13 cellular contexts compared by ENCODE assay signal in the genomic region with DNA sequence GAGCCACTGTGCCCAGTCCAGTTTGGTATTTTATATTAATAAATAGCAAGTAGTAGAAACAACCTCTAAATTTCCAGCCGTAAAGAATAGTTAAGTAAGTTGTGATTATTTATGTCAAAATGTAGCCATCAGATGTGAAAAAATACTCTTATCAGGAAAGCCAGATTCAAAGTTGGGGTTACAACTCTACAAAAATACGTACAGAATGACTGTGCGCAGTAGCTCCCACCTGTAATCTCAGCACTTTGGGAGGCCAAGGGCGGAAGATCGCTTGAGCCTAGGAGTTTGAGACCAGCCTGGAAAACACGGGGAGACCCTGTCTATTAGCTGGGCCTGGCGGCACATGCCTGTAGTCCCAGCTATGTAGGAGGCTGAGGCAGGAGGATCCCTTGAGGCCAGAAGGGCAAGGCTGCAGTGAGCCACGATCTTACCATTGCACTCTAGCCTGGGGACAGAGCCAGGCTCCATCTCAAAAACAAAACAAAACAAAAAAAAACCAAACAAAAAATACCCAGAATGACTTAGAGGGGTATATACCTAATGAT. TPM values are rescaled to one million over a fixed set of nuclear protein-coding genes. Genes with fewer than 3 reads are reported as not detected.
DNase-seq lines count a peak whose midpoint lies in the region; ATAC-seq, FAIRE-seq and TF ChIP-seq lines count a peak whose summit lies in the region.
"Had no signal": no experiment of that assay in that cellular context is flagged by ENCODE, and none has a peak within 500 bp of the region (broad histone marks: within the 10 kb centered on the region; RNA-seq: fewer than 3 reads in every experiment).

No MANE protein-coding gene starts in this region.

- H3K9ac ChIP-seq in HUES64 (ENCODE audit: low read depth, low read length) = no peak overlapping the region
- H3K9ac ChIP-seq in GM12878 (ENCODE audit: control insufficient read depth, insufficient read depth, low read length) = no peak overlapping the region; the same call in 1 of the 2 replicates

- no peaks in the 10 kb centered on the region for H4K20me1 ChIP-seq in GM12878 (ENCODE audit: control insufficient read depth, insufficient read depth)

- peaks cover 38% of the 10 kb centered on the region for H3K4me1 Mint-ChIP-seq in CD8-positive, alpha-beta T cell (ENCODE audit: low read depth)
- H3K4me1 Mint-ChIP-seq in natural killer cell treated with Interleukin-12 subunit alpha and Interleukin-12 subunit beta and Interleukin-15 and Interleukin-18, amount 100 ng/mL, for 72 hours (ENCODE audit: low read depth in 2 of 2) = peaks cover 39 to 42% of the 10 kb centered on the region in 2 donors

- peaks cover 7% of the 10 kb centered on the region for H3K4me1 ChIP-seq in CD8-positive, alpha-beta T cell (ENCODE audit: insufficient read depth, low read length)
- H3K4me1 ChIP-seq in HUES64 (ENCODE audit: insufficient read depth, low read length) (peaks cover 10% of the 10 kb centered on the region; the same call in 1 of the 2 replicates), GM12878 (ENCODE audit: control insufficient read depth, insufficient read depth, low read length) (peaks cover 16% of the 10 kb centered on the region)

- in situ Hi-C loops in GM12878 (cut with MboI) = no loop called here

- H3K27me3 Mint-ChIP-seq in CD8-positive, alpha-beta T cell (ENCODE audit: low read depth) = no peaks in the 10 kb centered on the region
- H3K27me3 Mint-ChIP-seq in natural killer cell treated with Interleukin-12 subunit alpha and Interleukin-12 subunit beta and Interleukin-15 and Interleukin-18, amount 100 ng/mL, for 72 hours = no peaks in the 10 kb centered on the region

- CTCF ChIA-PET in CD8-positive, alpha-beta T cell (lab: Charles Lee) = interaction anchor here (1.5 to 4.5 kb wide), 4 partner anchors 9 to 49 kb away, joined by 5 to 39 read pairs (median 7); no protein-coding TSS in a partner anchor
- CTCF ChIA-PET in GM12878 (lab: Yijun Ruan, JAX) = interaction anchor here (0.6 to 5.2 kb wide), 12 partner anchors 8 to 291 kb away, joined by 3 to 34 read pairs (median 6); a partner anchor contains a TSS

- H3K27me3 ChIP-seq in CD8-positive, alpha-beta T cell (ENCODE audit: insufficient read depth, low read length) = no peaks in the 10 kb centered on the region
- peaks cover 2% of the 10 kb centered on the region; the same call in 1 of the 2 replicates for H3K27me3 ChIP-seq in HUES64 (ENCODE audit: insufficient read depth, low read length)
- H3K27me3 ChIP-seq in GM12878 (replicated peaks in 1 of 2; ENCODE audit: control insufficient read depth in 2 of 2, insufficient read depth in 2 of 2, low read length in 1 of 2) = no peaks in the 10 kb centered on the region

- no peak overlapping the region for H3K27ac Mint-ChIP-seq in CD8-positive, alpha-beta T cell
- peak overlapping the region in 1 of 2 donors; percentile 56 for H3K27ac Mint-ChIP-seq in natural killer cell treated with Interleukin-12 subunit alpha and Interleukin-12 subunit beta and Interleukin-15 and Interleukin-18, amount 100 ng/mL, for 72 hours

- no peaks in the 10 kb centered on the region for H3K9me3 Mint-ChIP-seq in CD8-positive, alpha-beta T cell
- H3K9me3 Mint-ChIP-seq in natural killer cell treated with Interleukin-12 subunit alpha and Interleukin-12 subunit beta and Interleukin-15 and Interleukin-18, amount 100 ng/mL, for 72 hours = no peaks in the 10 kb centered on the region

- H3K36me3 Mint-ChIP-seq in CD8-positive, alpha-beta T cell = peaks cover 34% of the 10 kb centered on the region
- peaks cover 7% of the 10 kb centered on the region for H3K36me3 Mint-ChIP-seq in natural killer cell treated with Interleukin-12 subunit alpha and Interleukin-12 subunit beta and Interleukin-15 and Interleukin-18, amount 100 ng/mL, for 72 hours

- peak overlapping the region; percentile 99 for H3K4me3 Mint-ChIP-seq in CD8-positive, alpha-beta T cell
- peak overlapping the region; percentile 95 for H3K4me3 Mint-ChIP-seq in natural killer cell treated with Interleukin-12 subunit alpha and Interleukin-12 subunit beta and Interleukin-15 and Interleukin-18, amount 100 ng/mL, for 72 hours

- peaks cover 11% of the 10 kb centered on the region for H3K79me2 ChIP-seq in GM12878 (ENCODE audit: control insufficient read depth, insufficient read depth, low read length)

- H3K9me3 ChIP-seq in CD8-positive, alpha-beta T cell (ENCODE audit: low read length) = no peaks in the 10 kb centered on the region
- H3K9me3 ChIP-seq in HUES64 (ENCODE audit: insufficient read depth, low read depth, low read length) = no peaks in the 10 kb centered on the region
- H3K9me3 ChIP-seq in GM12878 (replicated peaks; ENCODE audit: control insufficient read depth, insufficient read depth, low read length) = no peaks in the 10 kb centered on the region

- no TSS peak for BruUV-seq in GM12878 (replicated peaks; lab: Mats Ljungman, UMichigan)

- TF ChIP-seq POLR2A in GM12878 (IDR thresholded peaks at IDR 0.05; ENCODE audit: low read depth, low read length) = no peak

- POLR2A ChIA-PET in CD8-positive, alpha-beta T cell (lab: Charles Lee) = interaction anchor here (0.6 to 4.2 kb wide), 2 partner anchors 52 to 280 kb away, joined by 3 to 17 read pairs; a partner anchor contains a TSS
- POLR2A ChIA-PET in GM12878 (lab: Charles Lee) = interaction anchor here (0.5 to 1.1 kb wide), 3 partner anchors 9 to 13 kb away, joined by 3 to 5 read pairs (median 4); no protein-coding TSS in a partner anchor

- peak overlapping the region; percentile 99; the same call in 1 of the 2 replicates for H3K4me2 ChIP-seq in GM12878 (ENCODE audit: control insufficient read depth, insufficient read depth)

- RAD21 ChIA-PET in GM12878 (lab: Charles Lee; ENCODE audit: unreplicated experiment) = interaction anchor here (0.9 to 2.5 kb wide), 6 partner anchors 8 to 151 kb away, joined by 3 to 12 read pairs (median 4); a partner anchor contains a TSS

- H3K36me3 ChIP-seq in CD8-positive, alpha-beta T cell (ENCODE audit: insufficient read depth, low read length) = peaks cover 11% of the 10 kb centered on the region
- H3K36me3 ChIP-seq in HUES64 (ENCODE audit: insufficient read depth, low read length) (peaks cover 30% of the 10 kb centered on the region), GM12878 (ENCODE audit: control insufficient read depth in 2 of 2, insufficient read depth in 2 of 2, low read length in 1 of 2) (peaks cover 3 to 5% of the 10 kb centered on the region in 2 experiments)

- no peak for FAIRE-seq in GM12878 (lab: Jason Lieb, UNC)
- FAIRE-seq: islet of Langerhans had no signal

- WGBS in HUES64 = 97% methylated on average over 8 of the region's 8 CpGs
- WGBS in GM12878 (ENCODE audit: insufficient coverage, insufficient replicate concordance, low lambda C conversion rate, missing lambda C conversion rate) = 89% methylated on average over 8 of the region's 8 CpGs

- no peak for DNase-seq in CD8-positive, alpha-beta T cell
- no peak for DNase-seq in GM12878 (ENCODE audit: low read depth, low spot score)
- no peak for DNase-seq in natural killer cell treated with Interleukin-12 subunit alpha and Interleukin-12 subunit beta and Interleukin-15 and Interleukin-18, amount 100 ng/mL, for 72 hours (ENCODE audit: low spot score)
- no peak for DNase-seq in SIG-M5 treated with dmso at 0.1 percent for 504 hours (lab: John Stamatoyannopoulos, UW; ENCODE audit: unreplicated experiment)
- no peak for DNase-seq in AG08395 (ENCODE audit: low spot score)
- DNase-seq: activated effector memory CD4-positive, alpha-beta T cell treated with Interleukin-2 at 50 U/mL for 16 hours; DMS 273 treated with DMSO at 0.1 percent for 48 hours had no signal

- no peak overlapping the region for H3K27ac ChIP-seq in CD8-positive, alpha-beta T cell (ENCODE audit: low read depth, low read length)
- H3K27ac ChIP-seq in HUES64 (ENCODE audit: low read depth, low read length) (no peak overlapping the region), GM12878 (ENCODE audit: control insufficient read depth, insufficient read depth) (no peak overlapping the region)

- intact Hi-C loops in CD8-positive, alpha-beta T cell (cut with DNase I, micrococcal nuclease) = loop anchor here in 1 of 2 experiments (5.0 kb wide), 1 partner anchor 50 kb away; a partner anchor contains a TSS
- intact Hi-C loops in GM12878 (cut with micrococcal nuclease; ENCODE audit: unreplicated experiment) = no loop called here

- TF ChIP-seq EP300 in GM12878 (IDR thresholded peaks at IDR 0.05; ENCODE audit: borderline replicate concordance in 1 of 2, control insufficient read depth in 1 of 2, low read depth in 2 of 2, low read length in 2 of 2) = no peak

- SMC1A ChIA-PET in GM12878 (lab: Charles Lee; ENCODE audit: uncharacterized antibody, unreplicated experiment) = interaction anchor here (0.9 to 2.3 kb wide), 6 partner anchors 8 to 75 kb away, joined by 3 to 8 read pairs (median 4); a partner anchor contains a TSS

- H2AFZ ChIP-seq in GM12878 (ENCODE audit: control insufficient read depth, low read depth, low read length) = no peak overlapping the region

- TF ChIP-seq RAD21 in GM12878 (IDR thresholded peaks at IDR 0.05; ENCODE audit: insufficient read depth, low read depth, low read length) = no peak

- no peak overlapping the region for H3K4me3 ChIP-seq in CD8-positive, alpha-beta T cell (ENCODE audit: low read depth, low read length)
- H3K4me3 ChIP-seq in HUES64 (ENCODE audit: low read length) = peak overlapping the region; percentile 73
- H3K4me3 ChIP-seq in GM12878 = peak overlapping the region; percentile 40; the same call in 1 of the 2 replicates

- TF ChIP-seq CTCF in CD8-positive, alpha-beta T cell (IDR thresholded peaks at IDR 0.05) = no peak
- no peak for TF ChIP-seq CTCF in GM12878 (IDR thresholded peaks at IDR 0.05 in 2 of 3, conservative IDR thresholded peaks at IDR 0.05 in 1 of 3; ENCODE audit: control insufficient read depth in 2 of 3, extremely low read depth in 1 of 3, insufficient read depth in 1 of 3, low read depth in 3 of 3, low read length in 3 of 3)

- no peak for ATAC-seq in CD8-positive, alpha-beta T cell
- ATAC-seq in GM12878 (no peak), GM18498 (IDR thresholded peaks at IDR 0.05; ENCODE audit: unreplicated experiment) (no peak), HG03520 (IDR thresholded peaks at IDR 0.05; ENCODE audit: unreplicated experiment) (no peak)
- ATAC-seq in natural killer cell treated with Interleukin-12 subunit alpha and Interleukin-12 subunit beta and Interleukin-15 and Interleukin-18, amount 100 ng/mL, for 72 hours = no peak
- ATAC-seq: Panc1 had no signal

RNA-seq across cellular contexts. Expression of a gene that starts 1.7 kb away (rescaled TPM):
- 1 to 10 TPM; 5.1 to 6.1 TPM for total RNA-seq in CD8-positive, alpha-beta T cell
- polyA plus RNA-seq in HUES64 (2013, experiment 1 of 2) = 11.3 TPM
- 13.8 TPM for polyA plus RNA-seq in HUES64 (2013, experiment 2 of 2)
- 25.6 and 31.0 TPM in 2 replicates for total RNA-seq in GM12878 (2013; cell fraction: nucleolus; rRNA removed)
- 6.3 and 6.4 TPM in 2 replicates for total RNA-seq in GM12878 (2014; rRNA removed)
- total RNA-seq in GM12878 (2014; rRNA removed; fragmentation: Illumina TruSeq; extraction: Trizol) = 6.1 and 6.4 TPM in 2 replicates
- 16.4 and 19.5 TPM in 2 replicates for total RNA-seq in GM12878 (2021)
- 2.4 TPM for polyA plus RNA-seq in GM12878 (2011; ENCODE audit: low read depth)
- 31.1 and 33.0 TPM in 2 replicates for polyA plus RNA-seq in GM12878 (2011; rRNA removed)
- polyA plus RNA-seq in GM12878 (2011; cell fraction: cytosol; rRNA removed) = 21.9 and 22.4 TPM in 2 replicates
- polyA plus RNA-seq in GM12878 (2011; cell fraction: nucleus; rRNA removed) = 14.3 and 17.5 TPM in 2 replicates
- 3.7 and 6.4 TPM in 2 replicates for polyA plus RNA-seq in GM12878 (2012)
- 11.4 and 19.3 TPM in 2 replicates for polyA plus RNA-seq in GM12878 (2014; fragmentation: Illumina TruSeq; extraction: Trizol)
- 1 to 10 TPM; 3.0 to 4.5 TPM for polyA plus RNA-seq in GM12878 (2014; fragmentation: Nextera tagmentation; extraction: Ambion mirVana)
- 8.0 and 12.5 TPM in 2 replicates for polyA plus RNA-seq in GM12878 (2014; rRNA removed)
- polyA plus RNA-seq in GM12878 (2016; fragmentation: Nextera tagmentation; extraction: Ambion mirVana) = 1 to 10 TPM; 1.9 to 4.5 TPM
- 61.7 and 73.4 TPM in 2 replicates for polyA minus RNA-seq in GM12878 (2011; rRNA and poly(A)+ RNA removed)
- polyA minus RNA-seq in GM12878 (2011; cell fraction: cytosol; rRNA and poly(A)+ RNA removed) = 9.2 and 15.0 TPM in 2 replicates
- 8.7 and 23.7 TPM in 2 replicates for polyA minus RNA-seq in GM12878 (2011; cell fraction: nucleus; rRNA and poly(A)+ RNA removed)
- 10 to 100 TPM; 28.0 to 35.0 TPM for total RNA-seq in natural killer cell treated with Interleukin-12 subunit alpha and Interleukin-12 subunit beta and Interleukin-15 and Interleukin-18, amount 100 ng/mL, for 72 hours

RNA-seq across cellular contexts. Expression of a gene that starts 36.6 kb away (rescaled TPM):
- not detected for total RNA-seq in CD8-positive, alpha-beta T cell
- not detected for polyA plus RNA-seq in HUES64 (2013, experiment 1 of 2)
- not detected for polyA plus RNA-seq in HUES64 (2013, experiment 2 of 2)
- not detected in 2 replicates for total RNA-seq in GM12878 (2013; cell fraction: nucleolus; rRNA removed)
- total RNA-seq in GM12878 (2014; rRNA removed) = not detected in 2 replicates
- total RNA-seq in GM12878 (2014; rRNA removed; fragmentation: Illumina TruSeq; extraction: Trizol) = not detected in 2 replicates
- not detected in 2 replicates for total RNA-seq in GM12878 (2021)
- polyA plus RNA-seq in GM12878 (2011; ENCODE audit: low read depth) = not detected
- polyA plus RNA-seq in GM12878 (2011; rRNA removed) = 0.05 TPM in 1 of 2 replicates, not detected in the other
- polyA plus RNA-seq in GM12878 (2011; cell fraction: cytosol; rRNA removed) = 0.04 and 0.05 TPM in 2 replicates
- polyA plus RNA-seq in GM12878 (2011; cell fraction: nucleus; rRNA removed) = 0.18 and 0.28 TPM in 2 replicates
- polyA plus RNA-seq in GM12878 (2012) = not detected in 2 replicates
- polyA plus RNA-seq in GM12878 (2014; fragmentation: Illumina TruSeq; extraction: Trizol) = not detected in 2 replicates
- not detected for polyA plus RNA-seq in GM12878 (2014; fragmentation: Nextera tagmentation; extraction: Ambion mirVana)
- polyA plus RNA-seq in GM12878 (2014; rRNA removed) = not detected in 2 replicates
- polyA plus RNA-seq in GM12878 (2016; fragmentation: Nextera tagmentation; extraction: Ambion mirVana) = not detected
- 1.2 TPM in 1 of 2 replicates, not detected in the other for polyA minus RNA-seq in GM12878 (2011; rRNA and poly(A)+ RNA removed)
- not detected in 2 replicates for polyA minus RNA-seq in GM12878 (2011; cell fraction: cytosol; rRNA and poly(A)+ RNA removed)
- polyA minus RNA-seq in GM12878 (2011; cell fraction: nucleus; rRNA and poly(A)+ RNA removed) = not detected in 2 replicates
- not detected for total RNA-seq in natural killer cell treated with Interleukin-12 subunit alpha and Interleukin-12 subunit beta and Interleukin-15 and Interleukin-18, amount 100 ng/mL, for 72 hours
- total RNA-seq: chondrocyte had no signal

RNA-seq across cellular contexts. Expression of a gene that starts 37.8 kb away (rescaled TPM):
- not detected for total RNA-seq in CD8-positive, alpha-beta T cell
- 0.40 TPM for polyA plus RNA-seq in HUES64 (2013, experiment 1 of 2)
- polyA plus RNA-seq in HUES64 (2013, experiment 2 of 2) = 0.89 TPM
- total RNA-seq in GM12878 (2013; cell fraction: nucleolus; rRNA removed) = not detected in 2 replicates
- not detected in 2 replicates for total RNA-seq in GM12878 (2014; rRNA removed)
- total RNA-seq in GM12878 (2014; rRNA removed; fragmentation: Illumina TruSeq; extraction: Trizol) = not detected in 2 replicates
- not detected in 2 replicates for total RNA-seq in GM12878 (2021)
- not detected for polyA plus RNA-seq in GM12878 (2011; ENCODE audit: low read depth)
- polyA plus RNA-seq in GM12878 (2011; rRNA removed) = not detected in 2 replicates
- 0.04 and 0.05 TPM in 2 replicates for polyA plus RNA-seq in GM12878 (2011; cell fraction: cytosol; rRNA removed)
- not detected in 2 replicates for polyA plus RNA-seq in GM12878 (2011; cell fraction: nucleus; rRNA removed)
- not detected in 2 replicates for polyA plus RNA-seq in GM12878 (2012)
- not detected in 2 replicates for polyA plus RNA-seq in GM12878 (2014; fragmentation: Illumina TruSeq; extraction: Trizol)
- polyA plus RNA-seq in GM12878 (2014; fragmentation: Nextera tagmentation; extraction: Ambion mirVana) = under 1 TPM in 1 of 2 experiments, not detected in 1; 0.04 TPM
- polyA plus RNA-seq in GM12878 (2014; rRNA removed) = 0.05 TPM in 1 of 2 replicates, not detected in the other
- not detected for polyA plus RNA-seq in GM12878 (2016; fragmentation: Nextera tagmentation; extraction: Ambion mirVana)
- not detected in 2 replicates for polyA minus RNA-seq in GM12878 (2011; rRNA and poly(A)+ RNA removed)
- not detected in 2 replicates for polyA minus RNA-seq in GM12878 (2011; cell fraction: cytosol; rRNA and poly(A)+ RNA removed)
- polyA minus RNA-seq in GM12878 (2011; cell fraction: nucleus; rRNA and poly(A)+ RNA removed) = not detected in 2 replicates
- total RNA-seq in natural killer cell treated with Interleukin-12 subunit alpha and Interleukin-12 subunit beta and Interleukin-15 and Interleukin-18, amount 100 ng/mL, for 72 hours = not detected
- total RNA-seq: chondrocyte had no signal

RNA-seq across cellular contexts. Expression of a gene that starts 43.3 kb away (rescaled TPM):
- total RNA-seq in CD8-positive, alpha-beta T cell = under 1 TPM; 0.67 to 0.76 TPM
- not detected for polyA plus RNA-seq in HUES64 (2013, experiment 1 of 2)
- 0.51 TPM for polyA plus RNA-seq in HUES64 (2013, experiment 2 of 2)
- total RNA-seq in GM12878 (2013; cell fraction: nucleolus; rRNA removed) = 0.35 TPM in 1 of 2 replicates, not detected in the other
- 6.5 and 8.5 TPM in 2 replicates for total RNA-seq in GM12878 (2014; rRNA removed)
- total RNA-seq in GM12878 (2014; rRNA removed; fragmentation: Illumina TruSeq; extraction: Trizol) = 1.5 and 1.7 TPM in 2 replicates
- 4.0 and 4.6 TPM in 2 replicates for total RNA-seq in GM12878 (2021)
- 0.54 TPM for polyA plus RNA-seq in GM12878 (2011; ENCODE audit: low read depth)
- polyA plus RNA-seq in GM12878 (2011; rRNA removed) = 0.75 and 2.6 TPM in 2 replicates
- polyA plus RNA-seq in GM12878 (2011; cell fraction: cytosol; rRNA removed) = 2.5 and 4.2 TPM in 2 replicates
- 2.8 and 5.9 TPM in 2 replicates for polyA plus RNA-seq in GM12878 (2011; cell fraction: nucleus; rRNA removed)
- 1.6 and 2.1 TPM in 2 replicates for polyA plus RNA-seq in GM12878 (2012)
- polyA plus RNA-seq in GM12878 (2014; fragmentation: Illumina TruSeq; extraction: Trizol) = 0.41 TPM in 1 of 2 replicates, not detected in the other
- polyA plus RNA-seq in GM12878 (2014; fragmentation: Nextera tagmentation; extraction: Ambion mirVana) = under 1 TPM; 0.11 to 0.64 TPM
- 5.7 and 8.9 TPM in 2 replicates for polyA plus RNA-seq in GM12878 (2014; rRNA removed)
- polyA plus RNA-seq in GM12878 (2016; fragmentation: Nextera tagmentation; extraction: Ambion mirVana) = 1 to 10 TPM; 3.0 to 8.3 TPM
- 0.73 and 2.0 TPM in 2 replicates for polyA minus RNA-seq in GM12878 (2011; rRNA and poly(A)+ RNA removed)
- polyA minus RNA-seq in GM12878 (2011; cell fraction: cytosol; rRNA and poly(A)+ RNA removed) = 0.83 and 1.3 TPM in 2 replicates
- 0.48 and 0.96 TPM in 2 replicates for polyA minus RNA-seq in GM12878 (2011; cell fraction: nucleus; rRNA and poly(A)+ RNA removed)
- 10 to 100 TPM in 1 of 2 donors, 1 to 10 TPM in 1; 2.3 to 12.8 TPM for total RNA-seq in natural killer cell treated with Interleukin-12 subunit alpha and Interleukin-12 subunit beta and Interleukin-15 and Interleukin-18, amount 100 ng/mL, for 72 hours

RNA-seq across cellular contexts. Expression of a gene that starts 51.3 kb away (rescaled TPM):
- 10 to 100 TPM; 91.9 to 95.9 TPM for total RNA-seq in CD8-positive, alpha-beta T cell
- 168 TPM for polyA plus RNA-seq in HUES64 (2013, experiment 1 of 2)
- 161 TPM for polyA plus RNA-seq in HUES64 (2013, experiment 2 of 2)
- 149 and 168 TPM in 2 replicates for total RNA-seq in GM12878 (2013; cell fraction: nucleolus; rRNA removed)
- total RNA-seq in GM12878 (2014; rRNA removed) (66.6 and 84.8 TPM in 2 replicates), GM12878 (2014; rRNA removed; fragmentation: Illumina TruSeq; extraction: Trizol) (72.9 and 81.4 TPM in 2 replicates), GM12878 (2021) (58.7 and 65.3 TPM in 2 replicates)
- 23.7 TPM for polyA plus RNA-seq in GM12878 (2011; ENCODE audit: low read depth)
- polyA plus RNA-seq in GM12878 (2011; rRNA removed) (80.9 and 136 TPM in 2 replicates), GM12878 (2014; fragmentation: Illumina TruSeq; extraction: Trizol) (71.2 and 84.0 TPM in 2 replicates), GM12878 (2014; fragmentation: Nextera tagmentation; extraction: Ambion mirVana) (100 to 1,000 TPM in 1 of 2 experiments, 10 to 100 TPM in 1; 76.6 to 101 TPM), GM12878 (2014; rRNA removed) (59.6 and 70.4 TPM in 2 replicates), GM12878 (2016; fragmentation: Nextera tagmentation; extraction: Ambion mirVana) (100 to 1,000 TPM; 103 to 106 TPM)
- 21.4 and 24.0 TPM in 2 replicates for polyA plus RNA-seq in GM12878 (2011; cell fraction: cytosol; rRNA removed)
- polyA plus RNA-seq in GM12878 (2011; cell fraction: nucleus; rRNA removed) = 58.1 and 71.2 TPM in 2 replicates
- polyA plus RNA-seq in GM12878 (2012) = 32.4 and 42.0 TPM in 2 replicates
- 25.2 and 35.7 TPM in 2 replicates for polyA minus RNA-seq in GM12878 (2011; rRNA and poly(A)+ RNA removed)
- polyA minus RNA-seq in GM12878 (2011; cell fraction: cytosol; rRNA and poly(A)+ RNA removed) = 11.0 and 18.6 TPM in 2 replicates
- 25.0 and 40.1 TPM in 2 replicates for polyA minus RNA-seq in GM12878 (2011; cell fraction: nucleus; rRNA and poly(A)+ RNA removed)
- 10 to 100 TPM; 69.4 to 98.3 TPM for total RNA-seq in natural killer cell treated with Interleukin-12 subunit alpha and Interleukin-12 subunit beta and Interleukin-15 and Interleukin-18, amount 100 ng/mL, for 72 hours
